ENCODE assay signal across 28 cellular contexts in the genomic region with DNA sequence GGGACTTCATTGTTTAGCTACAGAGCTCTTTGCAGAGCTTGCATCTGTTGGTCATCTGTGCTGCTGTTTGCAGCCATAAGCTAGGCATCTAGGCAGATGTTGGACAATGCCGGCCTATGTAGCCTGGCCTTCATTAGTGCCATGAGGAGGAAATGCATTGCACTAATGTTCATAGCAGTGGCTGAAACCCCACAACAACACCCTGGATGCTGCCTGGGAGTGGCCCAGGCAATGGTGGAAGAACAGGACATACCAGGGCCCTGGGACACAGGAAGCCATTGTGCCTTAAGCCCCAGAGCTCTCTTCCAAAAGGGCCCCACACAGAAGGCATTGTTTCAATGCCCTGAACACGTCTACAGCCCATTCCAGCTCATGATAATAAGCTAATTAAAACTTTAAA.
DNase-seq lines count a peak whose midpoint lies in the region; ATAC-seq and TF ChIP-seq lines count a peak whose summit lies in the region.
"Had no signal": no experiment of that assay in that cellular context is flagged by ENCODE, and none has a peak within 500 bp of the region (broad histone marks: within the 10 kb centered on the region; RNA-seq: fewer than 3 reads in every experiment).

No MANE protein-coding gene starts in this region.

- TF ChIP-seq CTCF in dorsolateral prefrontal cortex (IDR thresholded peaks at IDR 0.05 in 54 of 56, conservative IDR thresholded peaks at IDR 0.05 in 2 of 56; ENCODE audit: low read depth in 1 of 56, partially characterized antibody in 56 of 56) = peak in 1 of 56 donors; percentile 10

- H3K36me3 Mint-ChIP-seq in naive thymus-derived CD4-positive, alpha-beta T cell = no peaks in the 10 kb centered on the region
- H3K36me3 Mint-ChIP-seq: immature natural killer cell had no signal

- H3K27me3 ChIP-seq in dorsolateral prefrontal cortex = peaks cover 0 to 22% (median 0%) of the 10 kb centered on the region in 45 donors
- H3K27me3 ChIP-seq in naive thymus-derived CD4-positive, alpha-beta T cell (ENCODE audit: control insufficient read depth in 2 of 2, insufficient read depth in 2 of 2, low read length in 2 of 2) = no peaks in the 10 kb centered on the region
- H3K27me3 ChIP-seq: ascending aorta, upper lobe of left lung had no signal

- DNase-seq in COLO829 (ENCODE audit: low spot score) (peak; percentile 92), dorsolateral prefrontal cortex (peak in 9 of 10 donors; percentile 5 to 74 (median 47)), islet precursor cell (peak; percentile 79), putamen (ENCODE audit: low spot score) (peak; percentile 59), RPMI8226 (no peak), Kasumi-1 (lab: John Stamatoyannopoulos, UW) (no peak)
- DNase-seq in naive thymus-derived CD4-positive, alpha-beta T cell = no peak
- DNase-seq: activated CD4-positive, alpha-beta T cell treated with anti-CD3 and anti-CD28 coated beads, Interleukin-2, amount 10 ng/mL, durations not matched to agents 7 days and 5 days; activated naive CD4-positive, alpha-beta T cell treated with anti-CD3 and anti-CD28 coated beads, Interleukin-2, amount 50 U/mL, for 16 hours; Caco-2; dermis blood vessel endothelial cell; DND-41; GOT3; immature natural killer cell; KBM-7; left ventricle myocardium superior; NCI-H146; NCI-H2171; NCI-H524; psoas muscle; upper lobe of left lung had no signal

- H3K4me3 ChIP-seq in dorsolateral prefrontal cortex = no peak overlapping the region
- H3K4me3 ChIP-seq in naive thymus-derived CD4-positive, alpha-beta T cell (ENCODE audit: low read length) = no peak overlapping the region
- H3K4me3 ChIP-seq: ascending aorta, psoas muscle, upper lobe of left lung had no signal

- H3K27ac ChIP-seq in dorsolateral prefrontal cortex = peak overlapping the region in 16 of 59 donors; percentile 5 to 68 (median 33)
- no peak overlapping the region for H3K27ac ChIP-seq in naive thymus-derived CD4-positive, alpha-beta T cell (ENCODE audit: low read depth, low read length)
- H3K27ac ChIP-seq: ascending aorta, psoas muscle, RWPE1, upper lobe of left lung, VCaP had no signal

- CTCF ChIA-PET in naive thymus-derived CD4-positive, alpha-beta T cell (lab: Charles Lee) = no interaction called here

- H3K4me1 ChIP-seq in naive thymus-derived CD4-positive, alpha-beta T cell (ENCODE audit: control insufficient read depth in 2 of 2, insufficient read depth in 2 of 2, low read length in 2 of 2) = no peaks in the 10 kb centered on the region
- H3K4me1 ChIP-seq: ascending aorta, psoas muscle, upper lobe of left lung had no signal

- POLR2A ChIA-PET in naive thymus-derived CD4-positive, alpha-beta T cell (lab: Charles Lee) = no interaction called here

- no peak overlapping the region for H3K27ac Mint-ChIP-seq in naive thymus-derived CD4-positive, alpha-beta T cell
- H3K27ac Mint-ChIP-seq: activated CD4-positive, alpha-beta T cell treated with anti-CD3 and anti-CD28 coated beads, Interleukin-2, amount 10 ng/mL, durations not matched to agents 7 days and 5 days; immature natural killer cell; T-helper 2 cell treated with Interferon-gamma antibody and Interleukin-4, amounts not matched to agents 5 μg/mL and 100 μg/mL, for 36 hours had no signal

- H3K9me3 Mint-ChIP-seq in naive thymus-derived CD4-positive, alpha-beta T cell = peaks cover 0 to 4% (median 0%) of the 10 kb centered on the region in 11 donors
- H3K9me3 Mint-ChIP-seq: activated CD4-positive, alpha-beta T cell treated with anti-CD3 and anti-CD28 coated beads, Interleukin-2, amount 10 ng/mL, durations not matched to agents 7 days and 5 days; central memory CD8-positive, alpha-beta T cell; immature natural killer cell; neural crest cell; T-helper 2 cell treated with Interferon-gamma antibody and Interleukin-4, amounts not matched to agents 5 μg/mL and 100 μg/mL, for 36 hours had no signal

- H3K27me3 Mint-ChIP-seq in naive thymus-derived CD4-positive, alpha-beta T cell = peaks cover 0 to 19% (median 11%) of the 10 kb centered on the region in 5 donors
- H3K27me3 Mint-ChIP-seq: activated CD4-positive, alpha-beta T cell treated with anti-CD3 and anti-CD28 coated beads, Interleukin-2, amount 10 ng/mL, durations not matched to agents 7 days and 5 days had no signal

- H3K4me3 Mint-ChIP-seq in naive thymus-derived CD4-positive, alpha-beta T cell = no peak overlapping the region
- H3K4me3 Mint-ChIP-seq: activated CD4-positive, alpha-beta T cell treated with anti-CD3 and anti-CD28 coated beads, Interleukin-2, amount 10 ng/mL, durations not matched to agents 7 days and 5 days; central memory CD8-positive, alpha-beta T cell; immature natural killer cell; neural crest cell; T-helper 2 cell treated with Interferon-gamma antibody and Interleukin-4, amounts not matched to agents 5 μg/mL and 100 μg/mL, for 36 hours had no signal

- no peaks in the 10 kb centered on the region for H3K9me3 ChIP-seq in naive thymus-derived CD4-positive, alpha-beta T cell (ENCODE audit: control insufficient read depth in 2 of 3, low read length in 3 of 3)
- H3K9me3 ChIP-seq: ascending aorta, Caco-2, psoas muscle, upper lobe of left lung had no signal

- H3K36me3 ChIP-seq in naive thymus-derived CD4-positive, alpha-beta T cell (ENCODE audit: control insufficient read depth in 2 of 3, insufficient read depth in 3 of 3, low read length in 3 of 3) = no peaks in the 10 kb centered on the region
- H3K36me3 ChIP-seq: ascending aorta, upper lobe of left lung had no signal

- intact Hi-C loops in dorsolateral prefrontal cortex (cut with DNase I) = loop anchor here in 1 of 2 donors (1.0 kb wide), 1 partner anchor 88 kb away; no protein-coding TSS in a partner anchor
- intact Hi-C loops in naive thymus-derived CD4-positive, alpha-beta T cell (cut with micrococcal nuclease) = no loop called here

- no peaks in the 10 kb centered on the region for H3K4me1 Mint-ChIP-seq in naive thymus-derived CD4-positive, alpha-beta T cell
- H3K4me1 Mint-ChIP-seq: activated CD4-positive, alpha-beta T cell treated with anti-CD3 and anti-CD28 coated beads, Interleukin-2, amount 10 ng/mL, durations not matched to agents 7 days and 5 days; central memory CD8-positive, alpha-beta T cell; immature natural killer cell had no signal

- no peak for ATAC-seq in naive thymus-derived CD4-positive, alpha-beta T cell
- no peak for ATAC-seq in HG03439 (IDR thresholded peaks at IDR 0.05; ENCODE audit: unreplicated experiment)
- ATAC-seq: left ventricle myocardium superior, psoas muscle had no signal

Comparison
In these comparisons a context has a peak if more than half of its experiments do, and no peak if none do; other contexts are left out.
1. DNase-seq: peak in COLO829 (single experiment), dorsolateral prefrontal cortex (9 of 10), islet precursor cell (single experiment) and putamen (single experiment); none in RPMI8226 (single experiment), naive thymus-derived CD4-positive, alpha-beta T cell (0 of 9) and Kasumi-1 (0 of 2).